Comparison of ENCODE assay signal across 22 cellular contexts in genomic region chr15:38224486-38224885, GRCh38.
"Had no signal": no experiment of that assay in that cellular context is flagged by ENCODE, and none has a peak within 500 bp of the region (broad histone marks: within the 10 kb centered on the region; RNA-seq: fewer than 3 reads in every experiment).

No MANE protein-coding gene starts in this region.

- DNase-seq: IMR-90, Kasumi-1, KG1, MM.1S, NCI-H1048, NCI-H1105, NCI-H1417, NCI-H1436 treated with DMSO at 0.1 percent for 48 hours, NCI-H1694, NCI-H187 treated with DMSO at 0.1 percent for 48 hours, NCI-H2081, NCI-H2107, NCI-H2227 treated with DMSO at 0.1 percent for 48 hours, NCI-H524, NCI-H526 treated with DMSO at 0.1 percent for 48 hours, NCI-H748 treated with DMSO at 0.1 percent for 48 hours, SHP77 treated with DMSO at 0.1 percent for 48 hours, SJCRH30 had no signal

- H3K27me3 ChIP-seq: SJCRH30 had no signal

- H3K4me3 ChIP-seq: SJCRH30, SK-N-MC had no signal

- H3K9me3 ChIP-seq: SJCRH30 had no signal

- ATAC-seq: HepG2, Panc1, Right ventricle myocardium inferior had no signal

- H3K27ac ChIP-seq: SJCRH30, SK-N-MC had no signal
